In genomic region chr10:124416733-124417132, GRCh38 we compare ENCODE assay signal across 1 cellular context.
A peak's percentile ranks its signal among the peaks of the same experiment; 100 is the strongest.
TF ChIP-seq lines count a peak whose summit lies in the region.

No MANE protein-coding gene starts in this region.

TF ChIP-seq in HEK293, 187 proteins besides CTCF, POLR2A, EP300 and RAD21 (continued from another document):
- TF ChIP-seq ZNF132 (tag by site-specific recombination; IDR thresholded peaks at IDR 0.05; ENCODE audit: borderline replicate concordance) (no peak), ZNF837 (tag by site-specific recombination; IDR thresholded peaks at IDR 0.05) (no peak), YY2 (tag by site-specific recombination; IDR thresholded peaks at IDR 0.05) (no peak), ZNF362 (tag by site-specific recombination; IDR thresholded peaks at IDR 0.05) (peak; percentile 12; the same call in 1 of the 2 replicates), ATF2 (tag by site-specific recombination; IDR thresholded peaks at IDR 0.05; ENCODE audit: low read depth) (peak; percentile 45; the same call in 1 of the 2 replicates), ZNF624 (tag by site-specific recombination; IDR thresholded peaks at IDR 0.05) (no peak), ZNF18 (tag by site-specific recombination; IDR thresholded peaks at IDR 0.05) (no peak), BCL6B (tag by site-specific recombination; IDR thresholded peaks at IDR 0.05) (no peak), ZNF621 (tag by site-specific recombination; IDR thresholded peaks at IDR 0.05) (no peak), SETDB1 (IDR thresholded peaks at IDR 0.05; ENCODE audit: insufficient read length, low read length) (no peak), ZNF146 (tag by site-specific recombination; IDR thresholded peaks at IDR 0.05) (no peak), ZNF585B (tag by site-specific recombination; IDR thresholded peaks at IDR 0.05) (no peak), ZNF155 (tag by site-specific recombination; IDR thresholded peaks at IDR 0.05) (no peak), EGR2 (tag by site-specific recombination; IDR thresholded peaks at IDR 0.05; ENCODE audit: low read depth) (no peak), ZNF169 (tag by site-specific recombination; IDR thresholded peaks at IDR 0.05) (no peak), ZNF311 (tag by site-specific recombination; IDR thresholded peaks at IDR 0.05; ENCODE audit: borderline replicate concordance) (no peak), ELK4 (IDR thresholded peaks at IDR 0.05; ENCODE audit: borderline replicate concordance, low read depth, low read length) (no peak)
